In genomic region chr5:63535840-63536602, GRCh38 we compare ENCODE assay signal across 1 cellular context.
A peak's percentile ranks its signal among the peaks of the same experiment; 100 is the strongest.
TF ChIP-seq lines count a peak whose summit lies in the region.

No MANE protein-coding gene starts in this region.

TF ChIP-seq in liver, 16 proteins besides CTCF, POLR2A, EP300 and RAD21 (continued from another document):
- TF ChIP-seq, protein P1, sequence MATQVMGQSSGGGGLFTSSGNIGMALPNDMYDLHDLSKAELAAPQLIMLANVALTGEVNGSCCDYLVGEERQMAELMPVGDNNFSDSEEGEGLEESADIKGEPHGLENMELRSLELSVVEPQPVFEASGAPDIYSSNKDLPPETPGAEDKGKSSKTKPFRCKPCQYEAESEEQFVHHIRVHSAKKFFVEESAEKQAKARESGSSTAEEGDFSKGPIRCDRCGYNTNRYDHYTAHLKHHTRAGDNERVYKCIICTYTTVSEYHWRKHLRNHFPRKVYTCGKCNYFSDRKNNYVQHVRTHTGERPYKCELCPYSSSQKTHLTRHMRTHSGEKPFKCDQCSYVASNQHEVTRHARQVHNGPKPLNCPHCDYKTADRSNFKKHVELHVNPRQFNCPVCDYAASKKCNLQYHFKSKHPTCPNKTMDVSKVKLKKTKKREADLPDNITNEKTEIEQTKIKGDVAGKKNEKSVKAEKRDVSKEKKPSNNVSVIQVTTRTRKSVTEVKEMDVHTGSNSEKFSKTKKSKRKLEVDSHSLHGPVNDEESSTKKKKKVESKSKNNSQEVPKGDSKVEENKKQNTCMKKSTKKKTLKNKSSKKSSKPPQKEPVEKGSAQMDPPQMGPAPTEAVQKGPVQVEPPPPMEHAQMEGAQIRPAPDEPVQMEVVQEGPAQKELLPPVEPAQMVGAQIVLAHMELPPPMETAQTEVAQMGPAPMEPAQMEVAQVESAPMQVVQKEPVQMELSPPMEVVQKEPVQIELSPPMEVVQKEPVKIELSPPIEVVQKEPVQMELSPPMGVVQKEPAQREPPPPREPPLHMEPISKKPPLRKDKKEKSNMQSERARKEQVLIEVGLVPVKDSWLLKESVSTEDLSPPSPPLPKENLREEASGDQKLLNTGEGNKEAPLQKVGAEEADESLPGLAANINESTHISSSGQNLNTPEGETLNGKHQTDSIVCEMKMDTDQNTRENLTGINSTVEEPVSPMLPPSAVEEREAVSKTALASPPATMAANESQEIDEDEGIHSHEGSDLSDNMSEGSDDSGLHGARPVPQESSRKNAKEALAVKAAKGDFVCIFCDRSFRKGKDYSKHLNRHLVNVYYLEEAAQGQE (IDR thresholded peaks at IDR 0.05): peak; percentile 43
- TF ChIP-seq HNF4A (conservative IDR thresholded peaks at IDR 0.05): peak; percentile 89 to 90
- no peak for TF ChIP-seq ATF3 (IDR thresholded peaks at IDR 0.05)
- TF ChIP-seq NR2F2 (IDR thresholded peaks at IDR 0.05): peak; percentile 72
- peak in 1 of 2 donors; percentile 54 for TF ChIP-seq JUND (IDR thresholded peaks at IDR 0.05)
- TF ChIP-seq HNF4G (IDR thresholded peaks at IDR 0.05): peak; percentile 65
- peak; percentile 78 for TF ChIP-seq ZBTB33 (IDR thresholded peaks at IDR 0.05)
- peak; percentile 67 for TF ChIP-seq MAX (IDR thresholded peaks at IDR 0.05)
